ENCODE assay signal across 8 cellular contexts in the genomic region with DNA sequence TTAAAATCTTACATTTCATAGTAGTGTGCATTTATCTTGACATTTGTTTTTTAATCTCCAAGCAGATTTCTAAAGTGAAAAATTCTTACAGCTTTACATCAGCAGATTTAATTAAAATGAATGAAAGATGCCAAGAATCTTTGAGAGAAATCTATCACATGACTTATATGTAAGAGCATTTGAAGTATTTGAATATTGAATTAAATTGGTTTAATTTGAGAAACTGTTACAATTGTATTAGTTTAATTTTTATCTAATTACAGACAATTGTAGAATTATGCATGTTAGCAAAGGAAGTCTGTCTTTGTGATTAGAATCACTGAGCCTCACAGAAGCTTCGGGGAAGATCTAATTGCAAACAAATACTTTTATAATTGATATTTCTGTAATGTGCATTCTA. TPM values are rescaled to one million over a fixed set of nuclear protein-coding genes. Genes with fewer than 3 reads are reported as not detected.
"Had no signal": no experiment of that assay in that cellular context is flagged by ENCODE, and none has a peak within 500 bp of the region (broad histone marks: within the 10 kb centered on the region; RNA-seq: fewer than 3 reads in every experiment).

No MANE protein-coding gene starts in this region.

- DNase-seq: GDM1, GF-D8 had no signal

- FAIRE-seq: GM12878, GM12891, GM12892, GM18507, GM19239 had no signal

- H3K4me3 ChIP-seq: GM12878 had no signal

- ATAC-seq: GM12878 had no signal

RNA-seq across cellular contexts. Expression of gene ASB17, which starts 52.2 kb away (rescaled TPM):
- total RNA-seq: G401, GM12878 had no signal
